1 cellular context compared by ENCODE assay signal in the genomic region with DNA sequence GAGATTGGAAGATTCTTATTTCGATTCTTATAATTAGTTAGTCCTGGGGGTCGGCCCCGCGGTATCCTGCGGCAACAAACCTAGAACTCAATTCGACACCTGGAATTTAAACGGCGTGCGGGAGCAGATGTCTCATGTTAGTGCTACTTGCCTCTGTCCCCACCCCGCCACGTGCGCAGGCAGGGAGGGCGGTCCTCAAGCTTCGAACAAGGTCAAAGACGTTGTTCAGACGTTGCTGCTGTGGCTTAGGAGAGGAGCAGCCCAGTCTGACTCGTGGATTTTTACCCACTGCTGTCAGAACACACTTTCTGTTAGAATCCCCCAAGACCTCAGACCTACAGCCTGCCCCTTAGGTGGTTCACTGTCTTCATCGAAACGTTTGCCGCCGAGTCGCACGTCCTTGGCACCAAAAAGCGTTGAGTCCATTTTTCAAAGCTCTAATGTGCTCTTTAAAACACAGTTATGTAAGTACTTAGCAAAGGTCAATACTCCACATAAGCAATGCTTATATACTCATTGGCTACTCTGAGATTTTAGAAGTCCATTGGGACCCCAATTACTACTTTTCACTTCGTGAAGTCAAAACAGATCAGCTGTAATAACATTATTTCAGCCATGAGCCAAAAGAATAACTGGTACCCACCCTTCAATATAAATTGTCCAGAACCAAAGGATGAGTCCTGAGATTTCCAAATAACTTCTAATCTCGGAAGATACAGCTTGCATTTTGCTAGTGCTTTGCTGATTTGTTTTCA.
TF ChIP-seq lines count a peak whose summit lies in the region.

No MANE protein-coding gene starts in this region.

TF ChIP-seq in HepG2, 621 proteins besides CTCF, POLR2A, EP300 and RAD21 (continued from another document and continues in another):
- TF ChIP-seq, protein P1, sequence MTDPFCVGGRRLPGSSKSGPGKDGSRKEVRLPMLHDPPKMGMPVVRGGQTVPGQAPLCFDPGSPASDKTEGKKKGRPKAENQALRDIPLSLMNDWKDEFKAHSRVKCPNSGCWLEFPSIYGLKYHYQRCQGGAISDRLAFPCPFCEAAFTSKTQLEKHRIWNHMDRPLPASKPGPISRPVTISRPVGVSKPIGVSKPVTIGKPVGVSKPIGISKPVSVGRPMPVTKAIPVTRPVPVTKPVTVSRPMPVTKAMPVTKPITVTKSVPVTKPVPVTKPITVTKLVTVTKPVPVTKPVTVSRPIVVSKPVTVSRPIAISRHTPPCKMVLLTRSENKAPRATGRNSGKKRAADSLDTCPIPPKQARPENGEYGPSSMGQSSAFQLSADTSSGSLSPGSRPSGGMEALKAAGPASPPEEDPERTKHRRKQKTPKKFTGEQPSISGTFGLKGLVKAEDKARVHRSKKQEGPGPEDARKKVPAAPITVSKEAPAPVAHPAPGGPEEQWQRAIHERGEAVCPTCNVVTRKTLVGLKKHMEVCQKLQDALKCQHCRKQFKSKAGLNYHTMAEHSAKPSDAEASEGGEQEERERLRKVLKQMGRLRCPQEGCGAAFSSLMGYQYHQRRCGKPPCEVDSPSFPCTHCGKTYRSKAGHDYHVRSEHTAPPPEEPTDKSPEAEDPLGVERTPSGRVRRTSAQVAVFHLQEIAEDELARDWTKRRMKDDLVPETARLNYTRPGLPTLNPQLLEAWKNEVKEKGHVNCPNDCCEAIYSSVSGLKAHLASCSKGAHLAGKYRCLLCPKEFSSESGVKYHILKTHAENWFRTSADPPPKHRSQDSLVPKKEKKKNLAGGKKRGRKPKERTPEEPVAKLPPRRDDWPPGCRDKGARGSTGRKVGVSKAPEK (CRISPR knock-in tag; IDR thresholded peaks at IDR 0.05; ENCODE audit: borderline replicate concordance) = no peak; the same call in 1 of the 2 replicates
- TF ChIP-seq DR1 (CRISPR knock-in tag; IDR thresholded peaks at IDR 0.05) = no peak; the same call in 1 of the 2 replicates
- TF ChIP-seq ARID5B (CRISPR knock-in tag; IDR thresholded peaks at IDR 0.05) = peak; percentile 72; the same call in 1 of the 2 replicates
- no peak for TF ChIP-seq ZNF580 (CRISPR knock-in tag; IDR thresholded peaks at IDR 0.05; ENCODE audit: borderline replicate concordance, low read depth)
- TF ChIP-seq ZNF615 (CRISPR knock-in tag; IDR thresholded peaks at IDR 0.05; ENCODE audit: borderline replicate concordance) = no peak
- peak; percentile 94 for TF ChIP-seq PHF21A (CRISPR knock-in tag; IDR thresholded peaks at IDR 0.05)
- no peak for TF ChIP-seq ZNF850 (CRISPR knock-in tag; conservative IDR thresholded peaks at IDR 0.05)
- TF ChIP-seq ZNF547 (CRISPR knock-in tag; IDR thresholded peaks at IDR 0.05) = no peak; the same call in 1 of the 2 replicates
- TF ChIP-seq ZNF431 (CRISPR knock-in tag; IDR thresholded peaks at IDR 0.05; ENCODE audit: borderline replicate concordance, low read depth) = peak; percentile 97
- TF ChIP-seq SMARCC2 (IDR thresholded peaks at IDR 0.05) = 0 out of 2 replicates have a peak, but pooled peaks have one; percentile 17
- TF ChIP-seq ZBTB21 (CRISPR knock-in tag; IDR thresholded peaks at IDR 0.05) = no peak
- TF ChIP-seq ZNF567 (CRISPR knock-in tag; IDR thresholded peaks at IDR 0.05; ENCODE audit: borderline replicate concordance) = no peak
- no peak for TF ChIP-seq ZNF207 (IDR thresholded peaks at IDR 0.05; ENCODE audit: borderline replicate concordance)
- TF ChIP-seq NR2C2 (CRISPR knock-in tag; IDR thresholded peaks at IDR 0.05; ENCODE audit: borderline replicate concordance) = peak; percentile 72
- peak; percentile 34; the same call in 1 of the 2 replicates for TF ChIP-seq NCOR1 (IDR thresholded peaks at IDR 0.05; ENCODE audit: borderline replicate concordance, low read length)
- TF ChIP-seq PTBP1 (IDR thresholded peaks at IDR 0.05; ENCODE audit: low read depth, low read length, poor library complexity, severe bottlenecking) = no peak
- no peak for TF ChIP-seq BCL6 (CRISPR knock-in tag; IDR thresholded peaks at IDR 0.05)
- peak; percentile 93 for TF ChIP-seq KLF6 (CRISPR knock-in tag; IDR thresholded peaks at IDR 0.05)
- TF ChIP-seq NBN (conservative IDR thresholded peaks at IDR 0.05) = no peak
- TF ChIP-seq, protein P2, sequence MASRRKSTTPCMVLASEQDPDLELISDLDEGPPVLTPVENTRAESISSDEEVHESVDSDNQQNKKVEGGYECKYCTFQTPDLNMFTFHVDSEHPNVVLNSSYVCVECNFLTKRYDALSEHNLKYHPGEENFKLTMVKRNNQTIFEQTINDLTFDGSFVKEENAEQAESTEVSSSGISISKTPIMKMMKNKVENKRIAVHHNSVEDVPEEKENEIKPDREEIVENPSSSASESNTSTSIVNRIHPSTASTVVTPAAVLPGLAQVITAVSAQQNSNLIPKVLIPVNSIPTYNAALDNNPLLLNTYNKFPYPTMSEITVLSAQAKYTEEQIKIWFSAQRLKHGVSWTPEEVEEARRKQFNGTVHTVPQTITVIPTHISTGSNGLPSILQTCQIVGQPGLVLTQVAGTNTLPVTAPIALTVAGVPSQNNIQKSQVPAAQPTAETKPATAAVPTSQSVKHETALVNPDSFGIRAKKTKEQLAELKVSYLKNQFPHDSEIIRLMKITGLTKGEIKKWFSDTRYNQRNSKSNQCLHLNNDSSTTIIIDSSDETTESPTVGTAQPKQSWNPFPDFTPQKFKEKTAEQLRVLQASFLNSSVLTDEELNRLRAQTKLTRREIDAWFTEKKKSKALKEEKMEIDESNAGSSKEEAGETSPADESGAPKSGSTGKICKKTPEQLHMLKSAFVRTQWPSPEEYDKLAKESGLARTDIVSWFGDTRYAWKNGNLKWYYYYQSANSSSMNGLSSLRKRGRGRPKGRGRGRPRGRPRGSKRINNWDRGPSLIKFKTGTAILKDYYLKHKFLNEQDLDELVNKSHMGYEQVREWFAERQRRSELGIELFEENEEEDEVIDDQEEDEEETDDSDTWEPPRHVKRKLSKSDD (CRISPR knock-in tag; IDR thresholded peaks at IDR 0.05; ENCODE audit: low read depth) = no peak
- TF ChIP-seq, protein P3, sequence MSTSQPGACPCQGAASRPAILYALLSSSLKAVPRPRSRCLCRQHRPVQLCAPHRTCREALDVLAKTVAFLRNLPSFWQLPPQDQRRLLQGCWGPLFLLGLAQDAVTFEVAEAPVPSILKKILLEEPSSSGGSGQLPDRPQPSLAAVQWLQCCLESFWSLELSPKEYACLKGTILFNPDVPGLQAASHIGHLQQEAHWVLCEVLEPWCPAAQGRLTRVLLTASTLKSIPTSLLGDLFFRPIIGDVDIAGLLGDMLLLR (CRISPR knock-in tag; IDR thresholded peaks at IDR 0.05) = peak; percentile 98; the same call in 1 of the 2 replicates
- TF ChIP-seq CREB1 (IDR thresholded peaks at IDR 0.05) = no peak
- peak; percentile 13; the same call in 1 of the 2 replicates for TF ChIP-seq CREB1 (CRISPR knock-in tag; IDR thresholded peaks at IDR 0.05)
- TF ChIP-seq, protein P4, sequence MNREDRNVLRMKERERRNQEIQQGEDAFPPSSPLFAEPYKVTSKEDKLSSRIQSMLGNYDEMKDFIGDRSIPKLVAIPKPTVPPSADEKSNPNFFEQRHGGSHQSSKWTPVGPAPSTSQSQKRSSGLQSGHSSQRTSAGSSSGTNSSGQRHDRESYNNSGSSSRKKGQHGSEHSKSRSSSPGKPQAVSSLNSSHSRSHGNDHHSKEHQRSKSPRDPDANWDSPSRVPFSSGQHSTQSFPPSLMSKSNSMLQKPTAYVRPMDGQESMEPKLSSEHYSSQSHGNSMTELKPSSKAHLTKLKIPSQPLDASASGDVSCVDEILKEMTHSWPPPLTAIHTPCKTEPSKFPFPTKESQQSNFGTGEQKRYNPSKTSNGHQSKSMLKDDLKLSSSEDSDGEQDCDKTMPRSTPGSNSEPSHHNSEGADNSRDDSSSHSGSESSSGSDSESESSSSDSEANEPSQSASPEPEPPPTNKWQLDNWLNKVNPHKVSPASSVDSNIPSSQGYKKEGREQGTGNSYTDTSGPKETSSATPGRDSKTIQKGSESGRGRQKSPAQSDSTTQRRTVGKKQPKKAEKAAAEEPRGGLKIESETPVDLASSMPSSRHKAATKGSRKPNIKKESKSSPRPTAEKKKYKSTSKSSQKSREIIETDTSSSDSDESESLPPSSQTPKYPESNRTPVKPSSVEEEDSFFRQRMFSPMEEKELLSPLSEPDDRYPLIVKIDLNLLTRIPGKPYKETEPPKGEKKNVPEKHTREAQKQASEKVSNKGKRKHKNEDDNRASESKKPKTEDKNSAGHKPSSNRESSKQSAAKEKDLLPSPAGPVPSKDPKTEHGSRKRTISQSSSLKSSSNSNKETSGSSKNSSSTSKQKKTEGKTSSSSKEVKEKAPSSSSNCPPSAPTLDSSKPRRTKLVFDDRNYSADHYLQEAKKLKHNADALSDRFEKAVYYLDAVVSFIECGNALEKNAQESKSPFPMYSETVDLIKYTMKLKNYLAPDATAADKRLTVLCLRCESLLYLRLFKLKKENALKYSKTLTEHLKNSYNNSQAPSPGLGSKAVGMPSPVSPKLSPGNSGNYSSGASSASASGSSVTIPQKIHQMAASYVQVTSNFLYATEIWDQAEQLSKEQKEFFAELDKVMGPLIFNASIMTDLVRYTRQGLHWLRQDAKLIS (CRISPR knock-in tag; IDR thresholded peaks at IDR 0.05) = no peak
- TF ChIP-seq ERF (CRISPR knock-in tag; IDR thresholded peaks at IDR 0.05) = peak; percentile 90
- no peak for TF ChIP-seq AGO1 (IDR thresholded peaks at IDR 0.05; ENCODE audit: low read depth, low read length, poor library complexity, severe bottlenecking)
- TF ChIP-seq, protein P5, sequence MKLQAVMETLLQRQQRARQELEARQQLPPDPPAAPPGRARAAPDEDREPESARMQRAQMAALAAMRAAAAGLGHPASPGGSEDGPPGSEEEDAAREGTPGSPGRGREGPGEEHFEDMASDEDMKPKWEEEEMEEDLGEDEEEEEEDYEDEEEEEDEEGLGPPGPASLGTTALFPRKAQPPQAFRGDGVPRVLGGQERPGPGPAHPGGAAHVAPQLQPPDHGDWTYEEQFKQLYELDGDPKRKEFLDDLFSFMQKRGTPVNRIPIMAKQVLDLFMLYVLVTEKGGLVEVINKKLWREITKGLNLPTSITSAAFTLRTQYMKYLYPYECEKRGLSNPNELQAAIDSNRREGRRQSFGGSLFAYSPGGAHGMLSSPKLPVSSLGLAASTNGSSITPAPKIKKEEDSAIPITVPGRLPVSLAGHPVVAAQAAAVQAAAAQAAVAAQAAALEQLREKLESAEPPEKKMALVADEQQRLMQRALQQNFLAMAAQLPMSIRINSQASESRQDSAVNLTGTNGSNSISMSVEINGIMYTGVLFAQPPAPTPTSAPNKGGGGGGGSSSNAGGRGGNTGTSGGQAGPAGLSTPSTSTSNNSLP (IDR thresholded peaks at IDR 0.05; ENCODE audit: low read depth, low read length) = no peak; the same call in 1 of the 2 replicates
- TF ChIP-seq PBX2 (CRISPR knock-in tag; IDR thresholded peaks at IDR 0.05) = no peak
- no peak for TF ChIP-seq CEBPB (IDR thresholded peaks at IDR 0.05; ENCODE audit: borderline replicate concordance, low read depth, low read length)
- TF ChIP-seq, protein P6, sequence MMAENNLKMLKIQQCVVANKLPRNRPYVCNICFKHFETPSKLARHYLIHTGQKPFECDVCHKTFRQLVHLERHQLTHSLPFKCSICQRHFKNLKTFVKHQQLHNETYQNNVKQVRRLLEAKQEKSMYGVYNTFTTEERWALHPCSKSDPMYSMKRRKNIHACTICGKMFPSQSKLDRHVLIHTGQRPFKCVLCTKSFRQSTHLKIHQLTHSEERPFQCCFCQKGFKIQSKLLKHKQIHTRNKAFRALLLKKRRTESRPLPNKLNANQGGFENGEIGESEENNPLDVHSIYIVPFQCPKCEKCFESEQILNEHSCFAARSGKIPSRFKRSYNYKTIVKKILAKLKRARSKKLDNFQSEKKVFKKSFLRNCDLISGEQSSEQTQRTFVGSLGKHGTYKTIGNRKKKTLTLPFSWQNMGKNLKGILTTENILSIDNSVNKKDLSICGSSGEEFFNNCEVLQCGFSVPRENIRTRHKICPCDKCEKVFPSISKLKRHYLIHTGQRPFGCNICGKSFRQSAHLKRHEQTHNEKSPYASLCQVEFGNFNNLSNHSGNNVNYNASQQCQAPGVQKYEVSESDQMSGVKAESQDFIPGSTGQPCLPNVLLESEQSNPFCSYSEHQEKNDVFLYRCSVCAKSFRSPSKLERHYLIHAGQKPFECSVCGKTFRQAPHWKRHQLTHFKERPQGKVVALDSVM (CRISPR knock-in tag; IDR thresholded peaks at IDR 0.05) = peak; percentile 43; the same call in 1 of the 2 replicates
- TF ChIP-seq ZSCAN25 (CRISPR knock-in tag; IDR thresholded peaks at IDR 0.05) = peak; percentile 79
